ENCODE assay signal across 20 cellular contexts in genomic region chr12:57471661-57472060, GRCh38. TPM values are rescaled to one million over a fixed set of nuclear protein-coding genes. Genes with fewer than 3 reads are reported as not detected.
"Had no signal": no experiment of that assay in that cellular context is flagged by ENCODE, and none has a peak within 500 bp of the region (broad histone marks: within the 10 kb centered on the region; RNA-seq: fewer than 3 reads in every experiment).

No MANE protein-coding gene starts in this region.

- H3K36me3 Mint-ChIP-seq: mesothelial cell of epicardium had no signal

- H3K27ac ChIP-seq: brain microvascular endothelial cell, epithelial cell of prostate, heart left ventricle, tibial artery, uterus, VCaP had no signal

- H3K27me3 Mint-ChIP-seq: dendritic cell treated with granulocyte-macrophage colony-stimulating factor and Interleukin-4, amounts not matched to agents 40 ng/mL and 50 ng/mL, for 4 days had no signal

- H3K36me3 ChIP-seq: brain microvascular endothelial cell, tibial artery, uterus had no signal

- ATAC-seq: heart left ventricle had no signal

- H3K27ac Mint-ChIP-seq: mesothelial cell of epicardium had no signal

- H3K9me3 Mint-ChIP-seq: dendritic cell treated with granulocyte-macrophage colony-stimulating factor and Interleukin-4, amounts not matched to agents 40 ng/mL and 50 ng/mL, for 4 days; mesothelial cell of epicardium had no signal

- H3K4me3 ChIP-seq: heart left ventricle, lung, tibial artery, uterus had no signal

- H3K9me3 ChIP-seq: heart left ventricle, tibial artery, uterus had no signal

- H3K4me3 Mint-ChIP-seq: dendritic cell treated with granulocyte-macrophage colony-stimulating factor and Interleukin-4, amounts not matched to agents 40 ng/mL and 50 ng/mL, for 4 days; mesothelial cell of epicardium had no signal

- DNase-seq: activated CD4-positive, alpha-beta T cell treated with anti-CD3 and anti-CD28 coated beads, Interleukin-2, amount 50 U/mL, for 48 hours; anterior cingulate cortex; brain microvascular endothelial cell; cerebellar nuclear complex; foreskin melanocyte; heart left ventricle; nucleus accumbens; stimulated activated CD4-positive, alpha-beta T cell treated with anti-CD3 and anti-CD28 coated beads, Interleukin-2, amount 100 ng/mL, for 48 hours; stimulated activated naive CD4-positive, alpha-beta T cell; T-helper 9 cell; tibial artery; uterus had no signal

RNA-seq across cellular contexts. Expression of gene ARHGAP9, which starts 8.0 kb away (rescaled TPM):
- total RNA-seq: mesothelial cell of epicardium had no signal

RNA-seq across cellular contexts. Expression of gene INHBE, which starts 16.6 kb away (rescaled TPM):
- total RNA-seq: subcutaneous adipose tissue, uterus had no signal
- polyA plus RNA-seq: lung had no signal

RNA-seq across cellular contexts. Expression of gene INHBC, which starts 37.1 kb away (rescaled TPM):
- total RNA-seq: fibroblast of lung, lung, myocyte, subcutaneous adipose tissue, uterus had no signal
